13 cellular contexts compared by ENCODE assay signal in the genomic region with DNA sequence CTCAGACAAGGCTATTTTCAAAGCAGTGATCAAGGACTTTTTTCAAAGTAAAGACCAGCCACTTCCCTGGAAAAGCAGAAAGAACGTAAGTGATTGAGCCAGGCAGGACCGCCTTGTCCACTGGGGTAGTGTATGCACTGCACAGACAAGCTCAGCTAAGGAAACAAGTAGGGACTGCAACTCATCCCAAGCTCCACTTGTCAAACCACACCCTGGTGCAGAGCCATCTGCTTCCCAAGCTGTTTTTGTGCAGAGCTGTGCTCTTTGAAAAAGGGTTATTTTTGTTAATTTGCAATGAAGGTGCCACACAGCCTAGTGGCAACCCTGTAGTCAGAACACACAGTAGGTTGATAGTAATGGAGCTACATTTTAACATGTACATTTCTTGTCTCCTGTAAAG.
"Had no signal": no experiment of that assay in that cellular context is flagged by ENCODE, and none has a peak within 500 bp of the region (broad histone marks: within the 10 kb centered on the region; RNA-seq: fewer than 3 reads in every experiment).

No MANE protein-coding gene starts in this region.

- H3K4me3 ChIP-seq: dorsolateral prefrontal cortex, stomach, thoracic aorta had no signal

- H3K9me3 ChIP-seq: stomach, thoracic aorta had no signal

- FAIRE-seq: astrocyte, endometrium had no signal

- DNase-seq: activated CD4-positive, alpha-beta memory T cell treated with anti-CD3 and anti-CD28 coated beads for 36 hours; activated CD4-positive, alpha-beta T cell treated with anti-CD3 and anti-CD28 coated beads for 36 hours; activated naive CD4-positive, alpha-beta T cell treated with anti-CD3 and anti-CD28 coated beads, Interleukin-2, amount 10 ng/mL, durations not matched to agents 7 days and 5 days; activated T-cell treated with anti-CD3 and anti-CD28 coated beads, Interleukin-2, amount 50 U/mL, for 24 hours; hypothalamus; stimulated activated CD4-positive, alpha-beta T cell treated with anti-CD3 and anti-CD28 coated beads, Interleukin-1b, Interleukin-23, amount 100 ng/mL, for 48 hours; stomach; T-helper 17 cell had no signal

- H3K36me3 ChIP-seq: stomach, thoracic aorta had no signal

- H3K27ac ChIP-seq: dorsolateral prefrontal cortex, stomach, thoracic aorta had no signal

- ATAC-seq: activated CD4-positive, alpha-beta T cell treated with anti-CD3 and anti-CD28 coated beads for 36 hours; sciatic nerve; T-helper 17 cell had no signal
